8 cellular contexts compared by ENCODE assay signal in genomic region chr2:45009928-45010705, GRCh38. TPM values are rescaled to one million over a fixed set of nuclear protein-coding genes. Genes with fewer than 3 reads are reported as not detected.
A peak's percentile ranks its signal among the peaks of the same experiment; 100 is the strongest.
DNase-seq lines count a peak whose midpoint lies in the region; ATAC-seq, FAIRE-seq and TF ChIP-seq lines count a peak whose summit lies in the region.

No MANE protein-coding gene starts in this region.

- H3K9me3 Mint-ChIP-seq in activated T-helper 2 cell treated with anti-CD3 and anti-CD28 coated beads, Interferon-gamma antibody, Interleukin-2, Interleukin-4, amounts not matched to agents 10 μg/mL and 5 μg/mL and 100 μg/mL, durations not matched to agents 14 hours and 24 hours and 36 hours = no peaks in the 10 kb centered on the region

- H3K9me3 ChIP-seq in A673 (ENCODE audit: low read depth, low read length, poor library complexity, severe bottlenecking) (no peaks in the 10 kb centered on the region), heart right ventricle (no peaks in the 10 kb centered on the region)

- no peak for TF ChIP-seq CTCF in A673 (conservative IDR thresholded peaks at IDR 0.05; ENCODE audit: low read depth, low read length)
- no peak for TF ChIP-seq CTCF in heart right ventricle (IDR thresholded peaks at IDR 0.05)

- H3K27me3 Mint-ChIP-seq in activated T-helper 2 cell treated with anti-CD3 and anti-CD28 coated beads, Interferon-gamma antibody, Interleukin-2, Interleukin-4, amounts not matched to agents 10 μg/mL and 5 μg/mL and 100 μg/mL, durations not matched to agents 14 hours and 24 hours and 36 hours (ENCODE audit: low read depth) = peaks cover 84% of the 10 kb centered on the region

- CTCF ChIA-PET in A673 (lab: Charles Lee) = interaction anchor here (0.6 to 1.6 kb wide), 2 partner anchors 11 to 28 kb away, joined by 3 to 4 read pairs; no protein-coding TSS in a partner anchor
- CTCF ChIA-PET in HEK293T (lab: Yijun Ruan, JAX) = no interaction called here

- H3K27ac ChIP-seq in A673 (ENCODE audit: low read depth, low read length, poor library complexity, severe bottlenecking) (no peak overlapping the region), heart right ventricle (peak overlapping the region; percentile 65 to 83 (median 76))

- H3K27ac Mint-ChIP-seq in activated T-helper 2 cell treated with anti-CD3 and anti-CD28 coated beads, Interferon-gamma antibody, Interleukin-2, Interleukin-4, amounts not matched to agents 10 μg/mL and 5 μg/mL and 100 μg/mL, durations not matched to agents 14 hours and 24 hours and 36 hours = no peak overlapping the region

- H3K36me3 ChIP-seq in A673 (ENCODE audit: insufficient read depth, low read length, poor library complexity, severe bottlenecking) (no peaks in the 10 kb centered on the region), heart right ventricle (no peaks in the 10 kb centered on the region)

- ATAC-seq in heart right ventricle = peak; percentile 54 to 81 (median 73)

- H3K4me1 ChIP-seq in A673 (ENCODE audit: insufficient read depth, low read length, poor library complexity, severe bottlenecking) (peaks cover 6% of the 10 kb centered on the region), heart right ventricle (peaks cover 16 to 66% (median 42%) of the 10 kb centered on the region in 9 donors)

- H3K4me3 Mint-ChIP-seq in activated T-helper 2 cell treated with anti-CD3 and anti-CD28 coated beads, Interferon-gamma antibody, Interleukin-2, Interleukin-4, amounts not matched to agents 10 μg/mL and 5 μg/mL and 100 μg/mL, durations not matched to agents 14 hours and 24 hours and 36 hours (ENCODE audit: low read depth) = peak overlapping the region; percentile 33

- intact Hi-C loops in A673 (cut with micrococcal nuclease; ENCODE audit: unreplicated experiment) = no loop called here
- intact Hi-C loops in activated T-helper 2 cell treated with anti-CD3 and anti-CD28 coated beads, Interferon-gamma antibody, Interleukin-2, Interleukin-4, amounts not matched to agents 10 μg/mL and 5 μg/mL and 100 μg/mL, durations not matched to agents 14 hours and 24 hours and 36 hours (cut with micrococcal nuclease) = loop anchor here (2.0 to 10.0 kb wide), 4 partner anchors 69 to 485 kb away; partner anchors contain the start of gene SIX3
- intact Hi-C loops in heart right ventricle (cut with DNase I) = no loop called here

- DNase-seq in A673 (ENCODE audit: low spot score) = peak; percentile 49
- DNase-seq in HEK293T (ENCODE audit: extremely low spot score) = peak; percentile 59
- DNase-seq in activated T-helper 2 cell treated with anti-CD3 and anti-CD28 coated beads, Interferon-gamma antibody, Interleukin-2, Interleukin-4, amounts not matched to agents 10 μg/mL and 5 μg/mL and 100 μg/mL, durations not matched to agents 14 hours and 24 hours and 36 hours (ENCODE audit: low spot score) = no peak
- DNase-seq in heart right ventricle = peak; percentile 80 to 81
- DNase-seq in retina = peak; percentile 77
- DNase-seq in hippocampal formation (lab: John Stamatoyannopoulos, UW) = no peak
- DNase-seq in GM19239 (ENCODE audit: insufficient read length, low spot score) = no peak
- no peak for DNase-seq in OCI-M2 (lab: John Stamatoyannopoulos, UW; ENCODE audit: unreplicated experiment)

- H3K27me3 ChIP-seq in A673 (replicated peaks; ENCODE audit: insufficient read depth, low read depth, low read length, poor library complexity) (peaks cover 32% of the 10 kb centered on the region), heart right ventricle (peaks cover 34 to 100% (median 96%) of the 10 kb centered on the region in 7 donors)

- no TSS peak for BruUV-seq in A673 (replicated peaks; lab: Mats Ljungman, UMichigan)

- H3K4me3 ChIP-seq in A673 (ENCODE audit: low read depth, low read length, poor library complexity, severe bottlenecking) = peak overlapping the region; percentile 49
- peak overlapping the region; percentile 32 to 59 (median 54) for H3K4me3 ChIP-seq in heart right ventricle

- WGBS in heart right ventricle, 2 donors = 1% methylated on average over 55 to 56 of the region's 56 CpGs

- POLR2A ChIA-PET in A673 (lab: Charles Lee; ENCODE audit: low non-redundant PET) = no interaction called here
- POLR2A ChIA-PET in HEK293T (lab: Yijun Ruan, JAX) = interaction anchor here (0.7 to 1.0 kb wide), 2 partner anchors 39 to 202 kb away, joined by 3 read pairs; no protein-coding TSS in a partner anchor

- no peaks in the 10 kb centered on the region for H3K36me3 Mint-ChIP-seq in activated T-helper 2 cell treated with anti-CD3 and anti-CD28 coated beads, Interferon-gamma antibody, Interleukin-2, Interleukin-4, amounts not matched to agents 10 μg/mL and 5 μg/mL and 100 μg/mL, durations not matched to agents 14 hours and 24 hours and 36 hours (ENCODE audit: low read depth)

- FAIRE-seq in GM19239 (lab: Jason Lieb, UNC) = no peak

- peaks cover 7% of the 10 kb centered on the region for H3K4me1 Mint-ChIP-seq in activated T-helper 2 cell treated with anti-CD3 and anti-CD28 coated beads, Interferon-gamma antibody, Interleukin-2, Interleukin-4, amounts not matched to agents 10 μg/mL and 5 μg/mL and 100 μg/mL, durations not matched to agents 14 hours and 24 hours and 36 hours (ENCODE audit: low read depth)

TF ChIP-seq in HEK293T, 16 proteins besides CTCF, POLR2A, EP300 and RAD21:
- no peak for TF ChIP-seq NFRKB (IDR thresholded peaks at IDR 0.05)
- peak; percentile 83 for TF ChIP-seq L3MBTL2 (conservative IDR thresholded peaks at IDR 0.05)

RNA-seq across cellular contexts. Expression of gene SIX2, which starts 0.9 kb away (rescaled TPM):
- total RNA-seq in A673 (2021) = not detected in 2 replicates
- not detected in 2 replicates for total RNA-seq in activated T-helper 2 cell treated with anti-CD3 and anti-CD28 coated beads, Interferon-gamma antibody, Interleukin-2, Interleukin-4, amounts not matched to agents 10 μg/mL and 5 μg/mL and 100 μg/mL, durations not matched to agents 14 hours and 24 hours and 36 hours
- under 1 TPM; 0.17 to 0.58 (median 0.37) TPM for total RNA-seq in heart right ventricle
- polyA plus RNA-seq in heart right ventricle = 1 to 10 TPM; 1.1 to 1.9 TPM

Comparison
In these comparisons a context has a peak if more than half of its experiments do, and no peak if none do; other contexts are left out.
1. DNase-seq: peak in A673 (single experiment), HEK293T (single experiment), heart right ventricle (2 of 2) and retina (single experiment); none in activated T-helper 2 cell treated with anti-CD3 and anti-CD28 coated beads, Interferon-gamma antibody, Interleukin-2, Interleukin-4, amounts not matched to agents 10 μg/mL and 5 μg/mL and 100 μg/mL, durations not matched to agents 14 hours and 24 hours and 36 hours (single experiment), hippocampal formation (0 of 2), GM19239 (single experiment) and OCI-M2 (single experiment).